13 cellular contexts compared by ENCODE assay signal in the genomic region with DNA sequence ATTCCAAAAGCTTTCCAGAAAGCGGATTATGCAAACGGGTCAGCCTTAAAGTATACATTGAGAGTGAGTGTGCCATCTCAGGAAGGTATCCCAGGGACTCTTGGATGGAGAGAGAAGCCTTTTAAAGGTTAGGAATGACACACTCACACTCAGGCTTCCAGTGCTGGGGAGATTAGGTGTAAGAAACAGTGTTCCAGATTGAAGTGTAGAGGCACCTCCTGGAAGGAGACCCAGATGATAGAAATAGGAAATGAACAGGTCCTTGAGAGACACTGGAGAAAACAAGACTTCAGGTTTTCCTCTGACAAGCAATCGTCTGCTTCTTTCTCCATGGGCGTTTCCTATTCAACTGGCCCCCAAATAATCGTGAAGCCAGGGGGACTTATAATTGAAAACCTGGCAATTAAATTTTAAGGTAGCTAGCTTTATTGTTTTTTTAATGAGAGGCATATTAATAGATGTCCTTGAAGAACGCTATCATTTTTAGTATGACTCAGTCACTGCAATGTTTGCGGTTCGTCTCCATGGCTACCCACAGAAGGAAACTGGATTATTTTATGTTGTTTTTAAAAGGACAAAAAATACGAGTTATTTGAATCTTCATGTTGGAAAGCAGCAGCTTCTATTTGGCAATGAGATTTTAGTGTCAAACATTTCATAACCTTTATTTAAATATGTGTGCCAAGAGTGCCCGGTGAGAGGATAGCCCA. TPM values are rescaled to one million over a fixed set of nuclear protein-coding genes. Genes with fewer than 3 reads are reported as not detected.
DNase-seq lines count a peak whose midpoint lies in the region; ATAC-seq and TF ChIP-seq lines count a peak whose summit lies in the region.
"Had no signal": no experiment of that assay in that cellular context is flagged by ENCODE, and none has a peak within 500 bp of the region (broad histone marks: within the 10 kb centered on the region; RNA-seq: fewer than 3 reads in every experiment).

No MANE protein-coding gene starts in this region.

- peak; percentile 4 for DNase-seq in stimulated activated CD4-positive, alpha-beta T cell treated with anti-CD3 and anti-CD28 coated beads, Interleukin-2, amount 100 ng/mL, for 4 hours (ENCODE audit: low read depth)
- DNase-seq in stimulated activated CD4-positive, alpha-beta T cell treated with anti-CD3 and anti-CD28 coated beads, Interleukin-2, amount 100 ng/mL, for 48 hours, result no peak
- DNase-seq in activated CD4-positive, alpha-beta memory T cell treated with anti-CD3 and anti-CD28 coated beads for 36 hours, result peak; percentile 43
- peak; percentile 33 for DNase-seq in foreskin fibroblast
- no peak for DNase-seq in neuronal stem cell (ENCODE audit: low spot score)
- no peak for DNase-seq in HuH-7.5 (ENCODE audit: low spot score)
- DNase-seq: NCI-H510A treated with DMSO at 0.1 percent for 48 hours; stimulated activated CD4-positive, alpha-beta T cell treated with anti-CD3 and anti-CD28 coated beads, Interleukin-4, amount 100 ng/mL, for 24 hours had no signal

- H3K18ac ChIP-seq in neuronal stem cell (ENCODE audit: low read length), result no peak overlapping the region

- CTCF ChIA-PET in activated CD4-positive, alpha-beta memory T cell treated with anti-CD3 and anti-CD28 coated beads for 36 hours (lab: Charles Lee), result interaction anchor here (1.0 kb wide), 1 partner anchor 335 kb away, joined by 4 read pairs; no protein-coding TSS in a partner anchor

- no peak overlapping the region for H3K27ac Mint-ChIP-seq in activated CD4-positive, alpha-beta memory T cell treated with anti-CD3 and anti-CD28 coated beads for 36 hours

- no peak overlapping the region for H3K4ac ChIP-seq in neuronal stem cell (ENCODE audit: low read length)

- H3K27me3 ChIP-seq in neuronal stem cell (ENCODE audit: control insufficient read depth in 3 of 3, insufficient read depth in 3 of 3, low read depth in 1 of 3, low read length in 3 of 3), result no peaks in the 10 kb centered on the region
- H3K27me3 ChIP-seq: cardiac muscle cell, suprapubic skin had no signal

- H3K79me1 ChIP-seq in neuronal stem cell (ENCODE audit: low read depth, low read length), result no peaks in the 10 kb centered on the region

- H3K4me3 ChIP-seq in foreskin fibroblast (ENCODE audit: low read depth in 1 of 2, low read length in 2 of 2), result no peak overlapping the region
- H3K4me3 ChIP-seq in neuronal stem cell (ENCODE audit: low read length in 2 of 2), result no peak overlapping the region
- H3K4me3 ChIP-seq: cardiac muscle cell, suprapubic skin had no signal

- H3K36me3 ChIP-seq in neuronal stem cell (replicated peaks in 1 of 2; ENCODE audit: control insufficient read depth in 2 of 2, insufficient read depth in 2 of 2, low read length in 2 of 2), result peaks cover 0 to 2% of the 10 kb centered on the region in 2 donors
- H3K36me3 ChIP-seq: cardiac muscle cell, suprapubic skin had no signal

- no peak overlapping the region for H2BK12ac ChIP-seq in neuronal stem cell (ENCODE audit: low read length)

- intact Hi-C loops in activated CD4-positive, alpha-beta memory T cell treated with anti-CD3 and anti-CD28 coated beads for 36 hours (cut with micrococcal nuclease), result no loop called here

- H3K9me3 Mint-ChIP-seq in activated CD4-positive, alpha-beta memory T cell treated with anti-CD3 and anti-CD28 coated beads for 36 hours, result no peaks in the 10 kb centered on the region
- H3K9me3 Mint-ChIP-seq: CD8-positive, alpha-beta memory T cell had no signal

- ATAC-seq in GM21515 (IDR thresholded peaks at IDR 0.05; ENCODE audit: unreplicated experiment), result no peak
- ATAC-seq in HG02759 (IDR thresholded peaks at IDR 0.05; ENCODE audit: unreplicated experiment), result no peak

- H3K9ac ChIP-seq in neuronal stem cell (ENCODE audit: low read depth, low read length, poor library complexity), result no peak overlapping the region

- H2BK120ac ChIP-seq in neuronal stem cell (ENCODE audit: low read depth, low read length), result no peak overlapping the region

- H3K23ac ChIP-seq in neuronal stem cell (ENCODE audit: low read depth, low read length, poor library complexity), result no peak overlapping the region

- H2BK15ac ChIP-seq in neuronal stem cell (ENCODE audit: low read length), result no peak overlapping the region

- H3K4me1 ChIP-seq in neuronal stem cell (ENCODE audit: control insufficient read depth in 2 of 2, insufficient read depth in 1 of 2, low read depth in 1 of 2, low read length in 2 of 2), result no peaks in the 10 kb centered on the region

- peaks cover 30% of the 10 kb centered on the region for H3K4me1 Mint-ChIP-seq in activated CD4-positive, alpha-beta memory T cell treated with anti-CD3 and anti-CD28 coated beads for 36 hours (ENCODE audit: low read depth)

- no peak overlapping the region for H4K8ac ChIP-seq in neuronal stem cell (ENCODE audit: low read depth, low read length)

- H3K4me2 ChIP-seq in neuronal stem cell (ENCODE audit: insufficient read depth, low read length, poor library complexity, severe bottlenecking), result no peak overlapping the region

- no peak overlapping the region for H3K4me3 Mint-ChIP-seq in activated CD4-positive, alpha-beta memory T cell treated with anti-CD3 and anti-CD28 coated beads for 36 hours
- H3K4me3 Mint-ChIP-seq: CD8-positive, alpha-beta memory T cell had no signal

- H3K9me3 ChIP-seq in neuronal stem cell (replicated peaks in 1 of 2; ENCODE audit: control insufficient read depth in 2 of 2, insufficient read depth in 1 of 2, low read depth in 1 of 2, low read length in 2 of 2), result peaks cover 0 to 2% of the 10 kb centered on the region in 2 donors
- H3K9me3 ChIP-seq: suprapubic skin had no signal

- no peak overlapping the region for H3K27ac ChIP-seq in neuronal stem cell (replicated peaks; ENCODE audit: low read length)
- H3K27ac ChIP-seq: cardiac muscle cell, suprapubic skin had no signal

- no CpG with 5 or more reads among the region's 10 CpGs for WGBS in neuronal stem cell (ENCODE audit: extremely low coverage in 2 of 2, insufficient read length in 2 of 2, insufficient replicate concordance in 1 of 2), 2 donors

- H2BK5ac ChIP-seq in neuronal stem cell (ENCODE audit: low read length), result no peak overlapping the region

- H2AFZ ChIP-seq in neuronal stem cell (ENCODE audit: low read length), result no peak overlapping the region

- TF ChIP-seq CTCF in foreskin fibroblast (IDR thresholded peaks at IDR 0.05; ENCODE audit: low read depth, low read length), result no peak

- no peak overlapping the region for H2AK5ac ChIP-seq in neuronal stem cell (ENCODE audit: low read depth, low read length)

- peaks cover 4% of the 10 kb centered on the region for H3K36me3 Mint-ChIP-seq in activated CD4-positive, alpha-beta memory T cell treated with anti-CD3 and anti-CD28 coated beads for 36 hours

- no peak overlapping the region for H4K91ac ChIP-seq in neuronal stem cell (ENCODE audit: low read depth, low read length, poor library complexity)

- H3K14ac ChIP-seq in neuronal stem cell (ENCODE audit: low read length), result no peak overlapping the region

- no peaks in the 10 kb centered on the region for H3K27me3 Mint-ChIP-seq in activated CD4-positive, alpha-beta memory T cell treated with anti-CD3 and anti-CD28 coated beads for 36 hours

- POLR2A ChIA-PET in activated CD4-positive, alpha-beta memory T cell treated with anti-CD3 and anti-CD28 coated beads for 36 hours (lab: Charles Lee), result no interaction called here

RNA-seq across cellular contexts. Expression of a gene that starts 46.3 kb away (rescaled TPM):
- total RNA-seq in activated CD4-positive, alpha-beta memory T cell treated with anti-CD3 and anti-CD28 coated beads for 36 hours, result under 1 TPM in 1 of 2 experiments, not detected in 1; 0.21 TPM
- polyA plus RNA-seq in neuronal stem cell (2013, experiment 1 of 2), result 0.47 TPM
- 0.35 TPM for polyA plus RNA-seq in neuronal stem cell (2013, experiment 2 of 2)
- total RNA-seq: suprapubic skin had no signal
- polyA plus RNA-seq: CD8-positive, alpha-beta memory T cell had no signal

Comparison
In these comparisons a context has a peak if more than half of its experiments do, and no peak if none do; other contexts are left out.
1. DNase-seq: peak in stimulated activated CD4-positive, alpha-beta T cell treated with anti-CD3 and anti-CD28 coated beads, Interleukin-2, amount 100 ng/mL, for 4 hours (single experiment), activated CD4-positive, alpha-beta memory T cell treated with anti-CD3 and anti-CD28 coated beads for 36 hours (single experiment) and foreskin fibroblast (2 of 2); none in stimulated activated CD4-positive, alpha-beta T cell treated with anti-CD3 and anti-CD28 coated beads, Interleukin-2, amount 100 ng/mL, for 48 hours (0 of 2), neuronal stem cell (single experiment) and HuH-7.5 (single experiment).